In genomic region chr12:19338405-19338804, GRCh38 we compare ENCODE assay signal across 18 cellular contexts.
"Had no signal": no experiment of that assay in that cellular context is flagged by ENCODE, and none has a peak within 500 bp of the region (broad histone marks: within the 10 kb centered on the region; RNA-seq: fewer than 3 reads in every experiment).

No MANE protein-coding gene starts in this region.

- H3K4me1 Mint-ChIP-seq: central memory CD8-positive, alpha-beta T cell; mesothelial cell of epicardium; naive B cell; stimulated activated memory B cell treated with anti-CD40 and anti-IgM and Interleukin-4, amounts not matched to agents 10 μg/mL and 1 μg/mL and 100 μg/mL, for 72 hours; WTC11 had no signal

- H2AFZ ChIP-seq: hepatocyte, parathyroid adenoma had no signal

- H3K4me1 ChIP-seq: ascending aorta, gastroesophageal sphincter, parathyroid adenoma, transverse colon had no signal

- H3K79me2 ChIP-seq: hepatocyte, parathyroid adenoma had no signal

- H3K9me3 Mint-ChIP-seq: dendritic cell treated with granulocyte-macrophage colony-stimulating factor and Interleukin-4, amounts not matched to agents 40 ng/mL and 50 ng/mL, for 4 days had no signal

- H3K27ac ChIP-seq: ascending aorta, gastroesophageal sphincter, hepatocyte, parathyroid adenoma, transverse colon had no signal

- ATAC-seq: activated CD8-positive, alpha-beta T cell treated with anti-CD3 and anti-CD28 coated beads, Interleukin-2, amount 10 ng/mL, durations not matched to agents 7 days and 5 days; gastroesophageal sphincter; stimulated activated memory B cell treated with anti-CD40 and anti-IgM and Interleukin-4, amounts not matched to agents 10 μg/mL and 1 μg/mL and 100 μg/mL, for 72 hours; T-helper 17 cell; WTC11 had no signal

- H3K9ac ChIP-seq: parathyroid adenoma had no signal

- H3K4me3 Mint-ChIP-seq: activated CD8-positive, alpha-beta T cell treated with anti-CD3 and anti-CD28 coated beads, Interleukin-2, amount 10 ng/mL, durations not matched to agents 7 days and 5 days; central memory CD8-positive, alpha-beta T cell; dendritic cell treated with granulocyte-macrophage colony-stimulating factor and Interleukin-4, amounts not matched to agents 40 ng/mL and 50 ng/mL, for 4 days; endodermal cell; mesothelial cell of epicardium; naive B cell; stimulated activated memory B cell treated with anti-CD40 and anti-IgM and Interleukin-4, amounts not matched to agents 10 μg/mL and 1 μg/mL and 100 μg/mL, for 72 hours; T-helper 17 cell; WTC11 had no signal

- FAIRE-seq: small intestine had no signal

- H3K27me3 ChIP-seq: ascending aorta, gastroesophageal sphincter, hepatocyte, transverse colon had no signal

- H3K27me3 Mint-ChIP-seq: central memory CD8-positive, alpha-beta T cell; dendritic cell treated with granulocyte-macrophage colony-stimulating factor and Interleukin-4, amounts not matched to agents 40 ng/mL and 50 ng/mL, for 4 days; naive B cell; T-helper 17 cell had no signal

- H3K36me3 Mint-ChIP-seq: stimulated activated memory B cell treated with anti-CD40 and anti-IgM and Interleukin-4, amounts not matched to agents 10 μg/mL and 1 μg/mL and 100 μg/mL, for 72 hours had no signal

- H3K4me2 ChIP-seq: hepatocyte had no signal

- H3K4me3 ChIP-seq: ascending aorta, gastroesophageal sphincter, hepatocyte, transverse colon had no signal

- DNase-seq: activated CD4-positive, alpha-beta T cell treated with anti-CD3 and anti-CD28 coated beads for 48 hours; activated CD8-positive, alpha-beta memory T cell treated with anti-CD3 and anti-CD28 coated beads, Interleukin-2, amount 50 U/mL, for 48 hours; activated CD8-positive, alpha-beta T cell treated with anti-CD3 and anti-CD28 coated beads, Interleukin-2, amount 10 ng/mL, durations not matched to agents 7 days and 5 days; activated naive CD4-positive, alpha-beta T cell; endodermal cell; naive B cell; small intestine; T-helper 17 cell; transverse colon had no signal

- H3K27ac Mint-ChIP-seq: activated CD8-positive, alpha-beta T cell treated with anti-CD3 and anti-CD28 coated beads, Interleukin-2, amount 10 ng/mL, durations not matched to agents 7 days and 5 days; dendritic cell treated with granulocyte-macrophage colony-stimulating factor and Interleukin-4, amounts not matched to agents 40 ng/mL and 50 ng/mL, for 4 days; endodermal cell; mesothelial cell of epicardium; stimulated activated memory B cell treated with anti-CD40 and anti-IgM and Interleukin-4, amounts not matched to agents 10 μg/mL and 1 μg/mL and 100 μg/mL, for 72 hours; T-helper 17 cell; WTC11 had no signal
